35 cellular contexts compared by ENCODE assay signal in the genomic region with DNA sequence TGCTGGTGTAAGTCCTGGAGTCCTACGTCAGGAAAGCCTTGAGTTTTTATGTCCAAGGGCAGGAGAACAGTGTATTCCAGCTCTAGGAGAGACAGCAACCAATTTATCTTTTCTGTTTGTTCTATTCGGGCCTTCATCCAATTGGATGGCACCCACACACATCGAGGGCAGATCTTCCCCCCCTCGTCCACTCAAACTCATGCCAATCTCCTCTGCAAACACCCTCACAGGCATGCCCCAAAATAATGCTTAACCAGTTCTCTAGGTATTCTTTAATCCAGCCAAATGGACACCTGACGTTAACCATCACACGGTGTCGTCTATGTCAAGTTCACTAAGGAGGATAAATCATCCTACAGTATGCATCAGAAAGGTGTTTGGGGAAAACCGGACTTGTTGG.
"Had no signal": no experiment of that assay in that cellular context is flagged by ENCODE, and none has a peak within 500 bp of the region (broad histone marks: within the 10 kb centered on the region; RNA-seq: fewer than 3 reads in every experiment).

No MANE protein-coding gene starts in this region.

- H3K4me3 ChIP-seq: ascending aorta, MG63, SJSA1 had no signal

- H3K36me3 ChIP-seq: ascending aorta, MG63, SJSA1 had no signal

- ATAC-seq: activated CD4-positive, alpha-beta T cell treated with anti-CD3 and anti-CD28 coated beads for 36 hours; activated CD4-positive, CD25-positive, alpha-beta regulatory T cell treated with anti-CD3 and anti-CD28 coated beads, Interleukin-2, amount 50 U/mL, for 24 hours; activated CD8-positive, alpha-beta T cell treated with anti-CD3 and anti-CD28 coated beads, Interleukin-2, amount 10 ng/mL, durations not matched to agents 7 days and 5 days had no signal

- DNase-seq: activated CD4-positive, alpha-beta T cell treated with anti-CD3 and anti-CD28 coated beads for 36 hours; activated CD4-positive, alpha-beta T cell treated with anti-CD3 and anti-CD28 coated beads, Interleukin-2, amount 10 ng/mL, durations not matched to agents 7 days and 5 days; activated CD4-positive, alpha-beta T cell treated with anti-CD3 and anti-CD28 coated beads, Interleukin-2, amount 50 U/mL, for 48 hours; activated CD8-positive, alpha-beta memory T cell treated with anti-CD3 and anti-CD28 coated beads, Interleukin-2, amount 50 U/mL, for 48 hours; activated CD8-positive, alpha-beta T cell treated with anti-CD3 and anti-CD28 coated beads, Interleukin-2, amount 10 ng/mL, durations not matched to agents 7 days and 5 days; activated effector memory CD4-positive, alpha-beta T cell treated with Interleukin-2 at 50 U/mL for 16 hours; activated naive CD4-positive, alpha-beta T cell treated with anti-CD3 and anti-CD28 coated beads, Interleukin-2, amount 10 ng/mL, durations not matched to agents 7 days and 5 days; activated T-cell treated with anti-CD3 and anti-CD28 coated beads, Interleukin-2, amount 50 U/mL, for 48 hours; amygdala; caudate nucleus; cerebellar nuclear complex; Kasumi-1; KG1; MG63; NCI-H1048; NCI-H1105 treated with DMSO at 0.1 percent for 48 hours; NCI-H1436; NCI-H1694; NCI-H1930; NCI-H2081 treated with DMSO at 0.1 percent for 48 hours; NCI-H226; NCI-H446 treated with DMSO at 0.1 percent for 48 hours; NCI-H524; NCI-H69; NCI-H82; NK-92 treated with Interleukin-12 subunit alpha and Interleukin-12 subunit beta, amount 100 ng/mL, for 24 hours; OCI-M1; SHP77 treated with DMSO at 0.1 percent for 48 hours; SK-N-SH had no signal

- H3K27ac Mint-ChIP-seq: activated CD4-positive, alpha-beta T cell treated with anti-CD3 and anti-CD28 coated beads for 36 hours; activated naive CD4-positive, alpha-beta T cell treated with anti-CD3 and anti-CD28 coated beads, Interleukin-2, amount 10 ng/mL, durations not matched to agents 7 days and 5 days; activated naive CD8-positive, alpha-beta T cell; T-helper 1 cell treated with Interleukin-12 subunit alpha and Interleukin-12 subunit beta and Interleukin-4 antibody, amounts not matched to agents 30 μg/mL and 1 μg/mL, for 36 hours; T-helper 2 cell treated with Interferon-gamma antibody and Interleukin-4, amounts not matched to agents 5 μg/mL and 100 μg/mL, for 36 hours had no signal

- H3K27me3 Mint-ChIP-seq: activated CD4-positive, alpha-beta T cell treated with anti-CD3 and anti-CD28 coated beads for 36 hours; activated naive CD8-positive, alpha-beta T cell had no signal

- H3K4me1 ChIP-seq: ascending aorta, SJSA1 had no signal

- H3K4me3 Mint-ChIP-seq: activated CD4-positive, alpha-beta T cell treated with anti-CD3 and anti-CD28 coated beads for 36 hours; activated CD4-positive, alpha-beta T cell treated with anti-CD3 and anti-CD28 coated beads, Interleukin-2, amount 10 ng/mL, durations not matched to agents 7 days and 5 days; activated CD8-positive, alpha-beta T cell treated with anti-CD3 and anti-CD28 coated beads, Interleukin-2, amount 10 ng/mL, durations not matched to agents 7 days and 5 days; activated naive CD4-positive, alpha-beta T cell treated with anti-CD3 and anti-CD28 coated beads, Interleukin-2, amount 10 ng/mL, durations not matched to agents 7 days and 5 days; activated naive CD8-positive, alpha-beta T cell; T-helper 1 cell treated with Interleukin-12 subunit alpha and Interleukin-12 subunit beta and Interleukin-4 antibody, amounts not matched to agents 30 μg/mL and 1 μg/mL, for 36 hours; T-helper 2 cell treated with Interferon-gamma antibody and Interleukin-4, amounts not matched to agents 5 μg/mL and 100 μg/mL, for 36 hours had no signal

- H3K36me3 Mint-ChIP-seq: activated naive CD4-positive, alpha-beta T cell treated with anti-CD3 and anti-CD28 coated beads, Interleukin-2, amount 10 ng/mL, durations not matched to agents 7 days and 5 days; activated naive CD8-positive, alpha-beta T cell had no signal

- H3K27ac ChIP-seq: ascending aorta, SJSA1 had no signal

- H3K9me3 ChIP-seq: ascending aorta, MG63, SJSA1, SK-N-SH had no signal

- H3K27me3 ChIP-seq: ascending aorta, MG63 had no signal

- H3K9me3 Mint-ChIP-seq: activated CD4-positive, alpha-beta T cell treated with anti-CD3 and anti-CD28 coated beads, Interleukin-2, amount 10 ng/mL, durations not matched to agents 7 days and 5 days; activated naive CD4-positive, alpha-beta T cell treated with anti-CD3 and anti-CD28 coated beads, Interleukin-2, amount 10 ng/mL, durations not matched to agents 7 days and 5 days; T-helper 1 cell treated with Interleukin-12 subunit alpha and Interleukin-12 subunit beta and Interleukin-4 antibody, amounts not matched to agents 30 μg/mL and 1 μg/mL, for 36 hours; T-helper 2 cell treated with Interferon-gamma antibody and Interleukin-4, amounts not matched to agents 5 μg/mL and 100 μg/mL, for 36 hours had no signal
